Comparison of ENCODE assay signal across 13 cellular contexts in genomic region chr1:78664763-78665162, GRCh38.
"Had no signal": no experiment of that assay in that cellular context is flagged by ENCODE, and none has a peak within 500 bp of the region (broad histone marks: within the 10 kb centered on the region; RNA-seq: fewer than 3 reads in every experiment).

No MANE protein-coding gene starts in this region.

- ATAC-seq: heart left ventricle, T-cell had no signal

- H3K4me1 Mint-ChIP-seq: naive B cell had no signal

- H3K27me3 Mint-ChIP-seq: naive B cell, T-cell had no signal

- H3K9me3 ChIP-seq: heart left ventricle, tibial artery, uterus had no signal

- H3K36me3 ChIP-seq: uterus, WERI-Rb-1 had no signal

- H3K4me3 Mint-ChIP-seq: naive B cell, T-cell had no signal

- H3K79me2 ChIP-seq: parathyroid adenoma had no signal

- H3K4me1 ChIP-seq: parathyroid adenoma, tibial artery, uterus had no signal

- H3K27ac Mint-ChIP-seq: activated T-helper 2 cell treated with anti-CD3 and anti-CD28 coated beads, Interferon-gamma antibody, Interleukin-2, Interleukin-4, amounts not matched to agents 10 μg/mL and 5 μg/mL and 100 μg/mL, durations not matched to agents 14 hours and 24 hours and 36 hours had no signal

- H3K4me3 ChIP-seq: heart left ventricle, tibial artery, uterus had no signal

- DNase-seq: activated CD8-positive, alpha-beta memory T cell treated with anti-CD3 and anti-CD28 coated beads, Interleukin-2, amount 50 U/mL, for 4 hours; activated naive CD4-positive, alpha-beta T cell treated with anti-CD3 and anti-CD28 coated beads, Interleukin-2, amount 50 U/mL, for 16 hours; anterior cingulate cortex; heart left ventricle; naive B cell; stimulated activated CD4-positive, alpha-beta T cell treated with anti-CD3 and anti-CD28 coated beads, Interleukin-15, amount 100 ng/mL, for 24 hours; T-cell; T1000; tibial artery; uterus; WERI-Rb-1 had no signal

- H3K27ac ChIP-seq: heart left ventricle, parathyroid adenoma, tibial artery, uterus, WERI-Rb-1 had no signal

- H3K27me3 ChIP-seq: heart left ventricle, tibial artery, uterus had no signal

- H2AFZ ChIP-seq: parathyroid adenoma had no signal

- H3K9me3 Mint-ChIP-seq: activated T-helper 2 cell treated with anti-CD3 and anti-CD28 coated beads, Interferon-gamma antibody, Interleukin-2, Interleukin-4, amounts not matched to agents 10 μg/mL and 5 μg/mL and 100 μg/mL, durations not matched to agents 14 hours and 24 hours and 36 hours; naive B cell; T-cell had no signal

- H3K9ac ChIP-seq: parathyroid adenoma had no signal
